Comparison of ENCODE assay signal across 17 cellular contexts in the genomic region with DNA sequence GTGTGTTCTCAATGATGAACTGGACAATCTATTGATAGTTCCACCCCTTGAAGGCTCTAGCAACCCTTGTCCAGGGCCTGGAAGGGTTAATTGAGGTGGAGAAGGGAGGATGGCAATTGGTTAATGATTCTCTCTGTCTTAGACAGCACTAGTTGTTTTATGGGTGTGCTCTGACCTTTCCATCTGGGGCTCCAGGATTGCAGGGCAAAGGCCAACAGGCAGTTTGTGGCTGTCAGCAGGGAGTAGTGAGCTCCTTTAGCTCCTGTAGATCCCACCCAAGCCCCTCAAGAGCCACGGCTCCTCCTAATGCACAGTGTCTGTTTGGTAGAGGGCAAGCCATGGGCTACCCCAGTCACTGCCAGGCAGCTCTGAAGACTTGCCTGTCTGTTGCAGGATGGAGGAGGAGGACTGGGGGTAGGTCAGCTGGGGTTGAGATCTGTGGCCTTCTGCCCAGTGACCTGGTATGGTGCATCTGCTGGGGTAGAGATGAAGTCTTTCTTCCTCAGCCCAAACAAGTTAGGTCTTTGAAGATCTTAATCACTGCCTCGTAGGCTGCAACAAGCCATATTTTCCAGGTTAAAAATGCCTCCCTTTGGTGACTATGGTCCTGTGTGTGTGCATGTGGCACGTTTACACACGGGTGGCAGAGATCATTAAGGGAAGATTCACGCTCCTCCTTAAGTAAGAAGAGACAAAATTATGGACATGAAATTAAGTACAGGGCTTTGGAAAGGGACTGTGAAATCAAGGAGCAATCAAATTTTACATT.
A peak's percentile ranks its signal among the peaks of the same experiment; 100 is the strongest.
DNase-seq lines count a peak whose midpoint lies in the region; ATAC-seq lines count a peak whose summit lies in the region.
"Had no signal": no experiment of that assay in that cellular context is flagged by ENCODE, and none has a peak within 500 bp of the region (broad histone marks: within the 10 kb centered on the region; RNA-seq: fewer than 3 reads in every experiment).

No MANE protein-coding gene starts in this region.

- H3K27ac Mint-ChIP-seq in activated naive CD8-positive, alpha-beta T cell treated with anti-CD3 and anti-CD28 coated beads, Interleukin-2, amount 50 U/mL, for 24 hours: no peak overlapping the region
- H3K27ac Mint-ChIP-seq: CD8-positive, alpha-beta memory T cell had no signal

- no peaks in the 10 kb centered on the region for H3K36me3 Mint-ChIP-seq in activated naive CD8-positive, alpha-beta T cell treated with anti-CD3 and anti-CD28 coated beads, Interleukin-2, amount 50 U/mL, for 24 hours (ENCODE audit: low read depth)
- H3K36me3 Mint-ChIP-seq: CD8-positive, alpha-beta memory T cell had no signal

- H3K36me3 ChIP-seq in muscle layer of duodenum (ENCODE audit: control insufficient read depth in 1 of 2, insufficient read depth in 2 of 2, low read length in 2 of 2): no peaks in the 10 kb centered on the region
- H3K36me3 ChIP-seq: BLaER1 had no signal

- no peak for ATAC-seq in activated naive CD8-positive, alpha-beta T cell treated with anti-CD3 and anti-CD28 coated beads, Interleukin-2, amount 50 U/mL, for 24 hours
- ATAC-seq in HG03439 (IDR thresholded peaks at IDR 0.05; ENCODE audit: unreplicated experiment): no peak

- peaks cover 7% of the 10 kb centered on the region for H3K27me3 Mint-ChIP-seq in activated naive CD8-positive, alpha-beta T cell treated with anti-CD3 and anti-CD28 coated beads, Interleukin-2, amount 50 U/mL, for 24 hours

- DNase-seq in LoVo (ENCODE audit: low spot score) (peak; percentile 64), kidney glomerular epithelial cell (lab: John Stamatoyannopoulos, UW) (peak; percentile 50), middle frontal gyrus (ENCODE audit: extremely low spot score, low spot score) (no peak)
- DNase-seq in activated naive CD8-positive, alpha-beta T cell treated with anti-CD3 and anti-CD28 coated beads, Interleukin-2, amount 50 U/mL, for 24 hours: no peak
- no peak for DNase-seq in activated T-cell treated with anti-CD3 and anti-CD28 coated beads, Interleukin-2, amount 50 U/mL, for 1 hour
- DNase-seq: CD8-positive, alpha-beta memory T cell; DMS 273 treated with DMSO at 0.1 percent for 48 hours; Karpas-422; NCI-H1417; NCI-H1930; NCI-H2171 treated with DMSO at 0.1 percent for 48 hours; NCI-H510A treated with DMSO at 0.1 percent for 48 hours; RPMI8226 had no signal

- H3K4me1 ChIP-seq in muscle layer of duodenum (ENCODE audit: control insufficient read depth in 1 of 2, insufficient read depth in 2 of 2, low read length in 2 of 2): peaks cover 4 to 12% of the 10 kb centered on the region in 2 donors
- H3K4me1 ChIP-seq: BLaER1 had no signal

- no peak overlapping the region for H3K4me3 Mint-ChIP-seq in activated naive CD8-positive, alpha-beta T cell treated with anti-CD3 and anti-CD28 coated beads, Interleukin-2, amount 50 U/mL, for 24 hours
- H3K4me3 Mint-ChIP-seq: CD8-positive, alpha-beta memory T cell had no signal

- H3K4me1 Mint-ChIP-seq in activated naive CD8-positive, alpha-beta T cell treated with anti-CD3 and anti-CD28 coated beads, Interleukin-2, amount 50 U/mL, for 24 hours: no peaks in the 10 kb centered on the region
- H3K4me1 Mint-ChIP-seq: CD8-positive, alpha-beta memory T cell had no signal

- no peaks in the 10 kb centered on the region for H3K9me3 ChIP-seq in muscle layer of duodenum (ENCODE audit: control insufficient read depth in 1 of 2, low read length in 2 of 2)

- peak overlapping the region; percentile 26 for H3K27ac ChIP-seq in muscle layer of duodenum (ENCODE audit: low read length)
- H3K27ac ChIP-seq: BLaER1, HL-60 had no signal

- H3K9me3 Mint-ChIP-seq in activated naive CD8-positive, alpha-beta T cell treated with anti-CD3 and anti-CD28 coated beads, Interleukin-2, amount 50 U/mL, for 24 hours: no peaks in the 10 kb centered on the region

- H3K27me3 ChIP-seq in muscle layer of duodenum (ENCODE audit: low read depth, low read length): no peaks in the 10 kb centered on the region
- H3K27me3 ChIP-seq: BLaER1 had no signal

- H3K4me3 ChIP-seq in muscle layer of duodenum (ENCODE audit: low read depth in 1 of 2, low read length in 2 of 2): no peak overlapping the region
- H3K4me3 ChIP-seq: BLaER1 had no signal

Comparison
In these comparisons a context has a peak if more than half of its experiments do, and no peak if none do; other contexts are left out.
1. DNase-seq: peak in LoVo (single experiment) and kidney glomerular epithelial cell (single experiment); none in middle frontal gyrus (single experiment), activated naive CD8-positive, alpha-beta T cell treated with anti-CD3 and anti-CD28 coated beads, Interleukin-2, amount 50 U/mL, for 24 hours (single experiment) and activated T-cell treated with anti-CD3 and anti-CD28 coated beads, Interleukin-2, amount 50 U/mL, for 1 hour (single experiment).